ENCODE assay signal across 10 cellular contexts in the genomic region with DNA sequence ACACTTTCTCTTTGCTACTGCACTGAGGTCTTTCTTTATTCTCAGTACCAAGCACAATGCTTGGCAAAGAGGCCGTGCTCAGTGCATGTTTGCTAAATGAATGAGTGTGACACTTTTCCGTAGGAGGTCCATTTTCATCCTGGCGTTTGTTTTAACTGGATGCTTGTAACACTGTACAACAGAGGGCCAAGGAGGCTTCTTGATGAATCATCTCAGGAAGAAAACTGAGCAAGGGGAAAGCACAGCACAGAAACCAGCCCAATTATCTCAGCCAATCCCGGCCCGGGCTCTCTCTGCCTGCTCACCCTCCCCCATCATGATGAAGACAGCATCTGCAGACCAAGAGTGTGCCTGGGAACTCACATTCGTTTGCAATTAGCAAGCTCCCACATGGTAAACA.
DNase-seq lines count a peak whose midpoint lies in the region; ATAC-seq and TF ChIP-seq lines count a peak whose summit lies in the region.
"Had no signal": no experiment of that assay in that cellular context is flagged by ENCODE, and none has a peak within 500 bp of the region (broad histone marks: within the 10 kb centered on the region; RNA-seq: fewer than 3 reads in every experiment).

No MANE protein-coding gene starts in this region.

- H3K9me3 ChIP-seq in esophagus muscularis mucosa = peaks cover 0 to 7% (median 0%) of the 10 kb centered on the region in 4 donors

- H3K36me3 ChIP-seq in BJ (ENCODE audit: control insufficient read depth, insufficient read depth, low read length) (no peaks in the 10 kb centered on the region), esophagus muscularis mucosa (no peaks in the 10 kb centered on the region)

- H3K27ac ChIP-seq in esophagus muscularis mucosa (replicated peaks in 1 of 4) = no peak overlapping the region

- TF ChIP-seq POLR2A in esophagus muscularis mucosa (IDR thresholded peaks at IDR 0.05; ENCODE audit: low read depth) = no peak

- H3K4me3 ChIP-seq in BJ (ENCODE audit: low read depth, low read length) = no peak overlapping the region
- no peak overlapping the region for H3K4me3 ChIP-seq in esophagus muscularis mucosa

- TF ChIP-seq EP300 in esophagus muscularis mucosa (IDR thresholded peaks at IDR 0.05) = no peak

- 29% methylated on average over 6 of the region's 6 CpGs for WGBS in esophagus muscularis mucosa

- POLR2A ChIA-PET in BJ (lab: Charles Lee) = no interaction called here

- H3K27me3 ChIP-seq in BJ (ENCODE audit: control insufficient read depth, insufficient read depth, low read length) (no peaks in the 10 kb centered on the region), esophagus muscularis mucosa (peaks cover 0 to 6% (median 0%) of the 10 kb centered on the region in 4 donors)

- intact Hi-C loops in esophagus muscularis mucosa (cut with DNase I) = no loop called here
- intact Hi-C loops in Right ventricle myocardium superior (cut with DNase I) = no loop called here

- peaks cover 0 to 14% (median 7%) of the 10 kb centered on the region in 4 donors for H3K4me1 ChIP-seq in esophagus muscularis mucosa

- DNase-seq in BJ (ENCODE audit: low read depth) = peak; percentile 80
- DNase-seq in NCI-H2227 treated with DMSO at 0.1 percent for 48 hours (lab: John Stamatoyannopoulos, UW) = peak; percentile 36
- peak; percentile 86 for DNase-seq in esophagus muscularis mucosa (ENCODE audit: extremely low spot score)
- peak; percentile 82 for DNase-seq in occipital lobe (lab: John Stamatoyannopoulos, UW)
- no peak for DNase-seq in Right ventricle myocardium superior
- DNase-seq in stimulated activated CD4-positive, alpha-beta T cell treated with anti-CD3 and anti-CD28 coated beads, Interleukin-2, amount 100 ng/mL, for 24 hours = no peak
- DNase-seq: activated CD4-positive, alpha-beta T cell treated with anti-CD3 and anti-CD28 coated beads for 36 hours; trophoblast cell had no signal

- TF ChIP-seq CTCF in BJ (IDR thresholded peaks at IDR 0.05; ENCODE audit: insufficient read depth, low read depth, low read length) (no peak), esophagus muscularis mucosa (IDR thresholded peaks at IDR 0.05) (no peak)

- ATAC-seq in HG02870 (IDR thresholded peaks at IDR 0.05; ENCODE audit: unreplicated experiment) (no peak), HG02571 (IDR thresholded peaks at IDR 0.05; ENCODE audit: unreplicated experiment) (no peak), Right ventricle myocardium superior (ENCODE audit: poor library complexity) (no peak)
- ATAC-seq: activated CD4-positive, alpha-beta T cell treated with anti-CD3 and anti-CD28 coated beads for 36 hours had no signal

- CTCF ChIA-PET in BJ (lab: Yijun Ruan, JAX) = interaction anchor here (1.7 kb wide), 1 partner anchor 21 kb away, joined by 4 read pairs; no protein-coding TSS in a partner anchor

Comparison
In these comparisons a context has a peak if more than half of its experiments do, and no peak if none do; other contexts are left out.
1. DNase-seq: peak in BJ (single experiment), NCI-H2227 treated with DMSO at 0.1 percent for 48 hours (single experiment), esophagus muscularis mucosa (single experiment) and occipital lobe (single experiment); none in Right ventricle myocardium superior (single experiment) and stimulated activated CD4-positive, alpha-beta T cell treated with anti-CD3 and anti-CD28 coated beads, Interleukin-2, amount 100 ng/mL, for 24 hours (0 of 2).